In the genomic region with DNA sequence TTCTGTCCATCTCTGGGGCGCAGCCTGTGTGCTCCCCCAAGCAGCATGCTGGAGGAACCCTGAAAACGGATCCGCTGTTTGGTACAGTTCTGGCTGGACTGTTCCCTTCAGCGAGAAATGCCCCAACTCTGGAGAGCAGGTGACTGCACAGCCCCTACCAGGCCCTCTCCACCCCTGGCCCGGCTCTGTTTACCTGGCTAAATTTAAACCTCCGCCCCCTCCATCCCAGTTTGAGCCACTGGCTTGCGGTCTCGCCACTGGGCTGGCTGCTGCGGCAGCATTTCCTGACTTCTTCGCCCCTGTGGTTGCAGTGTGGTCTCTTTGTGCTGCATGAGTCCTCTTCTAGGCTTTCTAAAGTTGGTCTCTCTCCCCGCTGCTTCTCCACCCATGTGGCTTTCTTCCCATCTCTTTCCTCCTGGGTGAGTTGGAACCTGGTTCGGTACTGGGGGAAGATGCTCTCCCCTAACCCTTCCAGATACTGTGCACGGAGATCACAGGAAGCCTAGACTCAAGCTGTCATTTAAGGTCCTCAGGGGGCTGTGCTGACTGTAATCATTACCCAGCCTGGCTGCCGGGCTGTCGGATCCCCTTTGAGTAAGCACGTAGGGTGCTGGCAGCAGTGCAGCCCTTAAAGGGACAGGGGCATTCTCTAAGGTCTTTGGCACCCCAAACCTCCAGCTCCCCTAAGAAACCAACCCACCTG, we compare ENCODE assay signal across 8 cellular contexts.
DNase-seq lines count a peak whose midpoint lies in the region; ATAC-seq and TF ChIP-seq lines count a peak whose summit lies in the region.

No MANE protein-coding gene starts in this region.

- no peaks in the 10 kb centered on the region for H3K9me3 Mint-ChIP-seq in activated naive CD4-positive, alpha-beta T cell treated with anti-CD3 and anti-CD28 coated beads for 36 hours
- H3K9me3 Mint-ChIP-seq in osteocyte (ENCODE audit: unreplicated experiment) = no peaks in the 10 kb centered on the region

- no peak overlapping the region for H3K27ac Mint-ChIP-seq in activated naive CD4-positive, alpha-beta T cell treated with anti-CD3 and anti-CD28 coated beads for 36 hours
- peak overlapping the region; percentile 93 for H3K27ac Mint-ChIP-seq in osteocyte (ENCODE audit: unreplicated experiment)

- H3K27ac ChIP-seq in adrenal gland (no peak overlapping the region), left ventricle myocardium inferior (replicated peaks) (no peak overlapping the region), testis (no peak overlapping the region)

- H3K9me3 ChIP-seq in adrenal gland (replicated peaks in 1 of 3) (no peaks in the 10 kb centered on the region), left ventricle myocardium inferior (replicated peaks) (no peaks in the 10 kb centered on the region), testis (no peaks in the 10 kb centered on the region)

- no peaks in the 10 kb centered on the region for H3K36me3 ChIP-seq in adrenal gland (replicated peaks in 1 of 2)
- H3K36me3 ChIP-seq in left ventricle myocardium inferior = no peaks in the 10 kb centered on the region
- H3K36me3 ChIP-seq in testis (ENCODE audit: low read depth, missing control alignments) = no peaks in the 10 kb centered on the region

- intact Hi-C loops in activated naive CD4-positive, alpha-beta T cell treated with anti-CD3 and anti-CD28 coated beads for 36 hours (cut with micrococcal nuclease) = loop anchor here (2.0 to 5.0 kb wide), 2 partner anchors 73 to 416 kb away; no protein-coding TSS in a partner anchor
- intact Hi-C loops in adrenal gland (cut with DNase I) (no loop called here), left ventricle myocardium inferior (cut with micrococcal nuclease) (no loop called here), testis (cut with DNase I; ENCODE audit: low total_unique reads) (no loop called here)

- ATAC-seq in GM18498 (IDR thresholded peaks at IDR 0.05; ENCODE audit: unreplicated experiment) (peak; percentile 49), GM21526 (IDR thresholded peaks at IDR 0.05; ENCODE audit: low FRiP score, unreplicated experiment) (peak; percentile 39)

- no peak overlapping the region for H3K4me3 ChIP-seq in adrenal gland
- H3K4me3 ChIP-seq in left ventricle myocardium inferior = no peak overlapping the region
- no peak overlapping the region for H3K4me3 ChIP-seq in testis

- H3K27me3 ChIP-seq in adrenal gland = peaks cover 21% of the 10 kb centered on the region
- peaks cover 73% of the 10 kb centered on the region for H3K27me3 ChIP-seq in left ventricle myocardium inferior (ENCODE audit: low read depth)
- H3K27me3 ChIP-seq in testis = no peaks in the 10 kb centered on the region

- no peaks in the 10 kb centered on the region for H3K36me3 Mint-ChIP-seq in activated naive CD4-positive, alpha-beta T cell treated with anti-CD3 and anti-CD28 coated beads for 36 hours (ENCODE audit: low read depth)
- peaks cover 5% of the 10 kb centered on the region for H3K36me3 Mint-ChIP-seq in osteocyte (ENCODE audit: unreplicated experiment)

- peaks cover 0 to 6% of the 10 kb centered on the region in 2 donors for H3K4me1 ChIP-seq in adrenal gland (replicated peaks in 1 of 2)
- peaks cover 17% of the 10 kb centered on the region for H3K4me1 ChIP-seq in left ventricle myocardium inferior
- H3K4me1 ChIP-seq in testis = no peaks in the 10 kb centered on the region

- peaks cover 33% of the 10 kb centered on the region for H3K4me1 Mint-ChIP-seq in activated naive CD4-positive, alpha-beta T cell treated with anti-CD3 and anti-CD28 coated beads for 36 hours (ENCODE audit: low read depth)
- peaks cover 64% of the 10 kb centered on the region for H3K4me1 Mint-ChIP-seq in osteocyte (ENCODE audit: unreplicated experiment)

- peak overlapping the region; percentile 63 for H3K4me3 Mint-ChIP-seq in activated naive CD4-positive, alpha-beta T cell treated with anti-CD3 and anti-CD28 coated beads for 36 hours
- peak overlapping the region; percentile 85 for H3K4me3 Mint-ChIP-seq in osteocyte (ENCODE audit: unreplicated experiment)

- peaks cover 61% of the 10 kb centered on the region for H3K27me3 Mint-ChIP-seq in activated naive CD4-positive, alpha-beta T cell treated with anti-CD3 and anti-CD28 coated beads for 36 hours (ENCODE audit: low read depth)
- no peaks in the 10 kb centered on the region for H3K27me3 Mint-ChIP-seq in osteocyte (ENCODE audit: unreplicated experiment)

- DNase-seq in KG1 (lab: John Stamatoyannopoulos, UW) (peak; percentile 30), osteocyte (ENCODE audit: extremely low spot score, unreplicated experiment) (peak; percentile 83), adrenal gland (no peak), left ventricle myocardium inferior (no peak), testis (no peak)
- peak; percentile 60 for DNase-seq in activated naive CD4-positive, alpha-beta T cell treated with anti-CD3 and anti-CD28 coated beads for 36 hours

- 54 to 67% (median 58%) methylated on average over 14 to 16 of the region's 16 CpGs for WGBS in adrenal gland, 4 donors
- WGBS in testis, 2 donors = 64 to 74% methylated on average over 16 of the region's 16 CpGs

- TF ChIP-seq POLR2A in adrenal gland (IDR thresholded peaks at IDR 0.05) (no peak), testis (IDR thresholded peaks at IDR 0.05) (no peak)

- TF ChIP-seq CTCF in osteocyte (IDR thresholded peaks at IDR 0.05) = no peak
- no peak for TF ChIP-seq CTCF in adrenal gland (IDR thresholded peaks at IDR 0.05)
- no peak for TF ChIP-seq CTCF in left ventricle myocardium inferior (IDR thresholded peaks at IDR 0.05; ENCODE audit: borderline replicate concordance)
- no peak for TF ChIP-seq CTCF in testis (IDR thresholded peaks at IDR 0.05)

- CTCF ChIA-PET in activated naive CD4-positive, alpha-beta T cell treated with anti-CD3 and anti-CD28 coated beads for 36 hours (lab: Charles Lee) = interaction anchor here (0.7 to 1.9 kb wide), 5 partner anchors 16 to 416 kb away, joined by 3 to 7 read pairs (median 4); no protein-coding TSS in a partner anchor

Comparison
In these comparisons a context has a peak if more than half of its experiments do, and no peak if none do; other contexts are left out.
1. DNase-seq: peak in KG1 (single experiment), activated naive CD4-positive, alpha-beta T cell treated with anti-CD3 and anti-CD28 coated beads for 36 hours (single experiment) and osteocyte (single experiment); none in adrenal gland (0 of 7), left ventricle myocardium inferior (single experiment) and testis (single experiment).